In genomic region chr11:125062931-125063428, GRCh38 we compare ENCODE assay signal across 1 cellular context.
TF ChIP-seq lines count a peak whose summit lies in the region.

TSS of gene SLC37A2 (plus strand) at chr11:125063305. CDS start at chr11:125063368, 63 bp downstream.

TF ChIP-seq in GM12878, 131 proteins besides CTCF, POLR2A, EP300 and RAD21 (continued from another document):
- TF ChIP-seq ZNF687 (IDR thresholded peaks at IDR 0.05) (peak; percentile 65), EED (IDR thresholded peaks at IDR 0.05; ENCODE audit: low read depth) (no peak; the same call in 1 of the 2 replicates), MLLT1 (IDR thresholded peaks at IDR 0.05) (peak; percentile 52; the same call in 1 of the 2 replicates), TAF1 (IDR thresholded peaks at IDR 0.05; ENCODE audit: borderline replicate concordance, low read depth, low read length) (peak; percentile 58; the same call in 1 of the 2 replicates), ZNF207 (IDR thresholded peaks at IDR 0.05; ENCODE audit: borderline replicate concordance) (peak; percentile 76), USF2 (IDR thresholded peaks at IDR 0.05; ENCODE audit: borderline replicate concordance, low read depth, low read length) (peak; percentile 48), TCF7 (IDR thresholded peaks at IDR 0.05; ENCODE audit: borderline replicate concordance) (no peak), NR2C1 (IDR thresholded peaks at IDR 0.05) (no peak), SMAD5 (IDR thresholded peaks at IDR 0.05; ENCODE audit: low read depth) (no peak)
